Comparison of ENCODE assay signal across 9 cellular contexts in genomic region chr14:71324767-71325272, GRCh38. TPM values are rescaled to one million over a fixed set of nuclear protein-coding genes. Genes with fewer than 3 reads are reported as not detected.
A peak's percentile ranks its signal among the peaks of the same experiment; 100 is the strongest.
DNase-seq lines count a peak whose midpoint lies in the region; ATAC-seq, FAIRE-seq and TF ChIP-seq lines count a peak whose summit lies in the region.
"Had no signal": no experiment of that assay in that cellular context is flagged by ENCODE, and none has a peak within 500 bp of the region (broad histone marks: within the 10 kb centered on the region; RNA-seq: fewer than 3 reads in every experiment).

No MANE protein-coding gene starts in this region.

- no peak for TF ChIP-seq CTCF in CD8-positive, alpha-beta T cell (IDR thresholded peaks at IDR 0.05)
- TF ChIP-seq CTCF in HepG2 (CRISPR knock-in tag; IDR thresholded peaks at IDR 0.05): no peak

- intact Hi-C loops in CD8-positive, alpha-beta T cell (cut with DNase I, micrococcal nuclease): loop anchor here (5.0 to 10.0 kb wide), 7 partner anchors 410 to 1928 kb away; partner anchors contain the start of genes ERH (in 2 of the 2), SLC39A9 (in 2 of the 2), MAP3K9 (in 1 of the 2) and MED6 (in 1 of the 2)
- intact Hi-C loops in HepG2 (cut with micrococcal nuclease; ENCODE audit: unreplicated experiment): loop anchor here (5.0 kb wide), 2 partner anchors 183 to 427 kb away; no protein-coding TSS in a partner anchor

- CTCF ChIA-PET in CD8-positive, alpha-beta T cell (lab: Charles Lee): interaction anchor here (3.4 kb wide), 1 partner anchor 428 kb away, joined by 15 read pairs; no protein-coding TSS in a partner anchor
- CTCF ChIA-PET in HepG2 (lab: Yijun Ruan, JAX; ENCODE audit: low intra/inter-chr PET ratio, low total read pairs): no interaction called here

- no peaks in the 10 kb centered on the region for H3K9me3 Mint-ChIP-seq in CD8-positive, alpha-beta T cell
- H3K9me3 Mint-ChIP-seq in activated T-cell treated with anti-CD3 and anti-CD28 coated beads, Interleukin-2, amount 50 U/mL, for 72 hours: no peaks in the 10 kb centered on the region

- H3K4me1 ChIP-seq in CD8-positive, alpha-beta T cell (ENCODE audit: insufficient read depth, low read length): peaks cover 45% of the 10 kb centered on the region
- H3K4me1 ChIP-seq in HepG2 (ENCODE audit: insufficient read depth, low read length) (peaks cover 47% of the 10 kb centered on the region), SJCRH30 (no peaks in the 10 kb centered on the region)

- no peaks in the 10 kb centered on the region for H3K27me3 ChIP-seq in CD8-positive, alpha-beta T cell (ENCODE audit: insufficient read depth, low read length)
- H3K27me3 ChIP-seq in HepG2 (ENCODE audit: control insufficient read depth in 1 of 2, insufficient read depth in 2 of 2, low read length in 2 of 2): no peaks in the 10 kb centered on the region; a peak in 1 of 5 replicates
- H3K27me3 ChIP-seq in SJCRH30: no peaks in the 10 kb centered on the region

- no peak overlapping the region for H3K9ac ChIP-seq in HepG2 (ENCODE audit: insufficient read depth, low read depth, low read length)

- H3K27ac Mint-ChIP-seq in CD8-positive, alpha-beta T cell: peak overlapping the region; percentile 27
- H3K27ac Mint-ChIP-seq in activated T-cell treated with anti-CD3 and anti-CD28 coated beads, Interleukin-2, amount 50 U/mL, for 72 hours: peak overlapping the region; percentile 71

- H3K27me3 Mint-ChIP-seq in CD8-positive, alpha-beta T cell (ENCODE audit: low read depth): no peaks in the 10 kb centered on the region
- no peaks in the 10 kb centered on the region for H3K27me3 Mint-ChIP-seq in activated T-cell treated with anti-CD3 and anti-CD28 coated beads, Interleukin-2, amount 50 U/mL, for 72 hours (ENCODE audit: low read depth)

- peak; percentile 5 for ATAC-seq in CD8-positive, alpha-beta T cell
- ATAC-seq in activated T-cell treated with anti-CD3 and anti-CD28 coated beads, Interleukin-2, amount 50 U/mL, for 72 hours (replicated peaks in 1 of 2): peak; percentile 30 to 32
- ATAC-seq in HepG2 (no peak), left lobe of liver (no peak)

- TF ChIP-seq POLR2A in HepG2 (IDR thresholded peaks at IDR 0.05; ENCODE audit: insufficient read depth in 1 of 2, low read depth in 2 of 2, low read length in 2 of 2): no peak

- H3K4me2 ChIP-seq in HepG2 (ENCODE audit: low read depth, low read length): no peak overlapping the region

- TF ChIP-seq EP300 in HepG2 (IDR thresholded peaks at IDR 0.05; ENCODE audit: low read depth in 2 of 2, low read length in 2 of 2) (no peak), HepG2 (CRISPR knock-in tag; IDR thresholded peaks at IDR 0.05; ENCODE audit: borderline replicate concordance) (no peak)

- POLR2A ChIA-PET in CD8-positive, alpha-beta T cell (lab: Charles Lee): interaction anchor here (0.8 to 0.9 kb wide), 2 partner anchors 10 to 12 kb away, joined by 3 to 4 read pairs; no protein-coding TSS in a partner anchor
- POLR2A ChIA-PET in HepG2 (lab: Yijun Ruan, JAX): interaction anchor here (1.4 kb wide), 1 partner anchor 11 kb away, joined by 5 read pairs; no protein-coding TSS in a partner anchor

- in situ Hi-C loops in HepG2 (cut with HindIII; ENCODE audit: extremely low pct_ligation_motif_present, low pct_unique_long_range_greater_than_20kb): no loop called here

- H3K36me3 Mint-ChIP-seq in CD8-positive, alpha-beta T cell: peaks cover 5% of the 10 kb centered on the region
- peaks cover 2 to 5% of the 10 kb centered on the region in 2 donors for H3K36me3 Mint-ChIP-seq in activated T-cell treated with anti-CD3 and anti-CD28 coated beads, Interleukin-2, amount 50 U/mL, for 72 hours (ENCODE audit: insufficient read depth in 2 of 2)

- FAIRE-seq in HTR-8/SVneo (lab: Jason Lieb, UNC) (peak; percentile 89), HepG2 (lab: Jason Lieb, UNC) (no peak)

- no TSS peak for BruUV-seq in HepG2 (replicated peaks; lab: Mats Ljungman, UMichigan)

- peak overlapping the region; percentile 20 for H3K4me3 ChIP-seq in CD8-positive, alpha-beta T cell (ENCODE audit: low read depth, low read length)
- no peak overlapping the region for H3K4me3 ChIP-seq in HepG2 (replicated peaks in 1 of 3; ENCODE audit: insufficient read depth in 1 of 3, low read depth in 2 of 3, low read length in 3 of 3)
- H3K4me3 ChIP-seq in SJCRH30: no peak overlapping the region
- H3K4me3 ChIP-seq: thoracic aorta had no signal

- H3K36me3 ChIP-seq in CD8-positive, alpha-beta T cell (ENCODE audit: insufficient read depth, low read length): no peaks in the 10 kb centered on the region
- H3K36me3 ChIP-seq in HepG2 (replicated peaks in 1 of 2; ENCODE audit: control insufficient read depth in 1 of 2, insufficient read depth in 2 of 2, low read length in 2 of 2) (no peaks in the 10 kb centered on the region), SJCRH30 (0 out of 2 replicates have a peak, but pooled peaks cover 2% of the 10 kb centered on the region)
- H3K36me3 ChIP-seq: thoracic aorta had no signal

- no peak for TF ChIP-seq RAD21 in HepG2 (CRISPR knock-in tag; IDR thresholded peaks at IDR 0.05)

- H3K4me3 Mint-ChIP-seq in CD8-positive, alpha-beta T cell: peak overlapping the region; percentile 56
- peak overlapping the region; percentile 74 to 84 for H3K4me3 Mint-ChIP-seq in activated T-cell treated with anti-CD3 and anti-CD28 coated beads, Interleukin-2, amount 50 U/mL, for 72 hours

- H3K27ac ChIP-seq in CD8-positive, alpha-beta T cell (ENCODE audit: low read depth, low read length): no peak overlapping the region
- no peak overlapping the region for H3K27ac ChIP-seq in HepG2 (ENCODE audit: extremely low read length, insufficient read depth, low read length)
- H3K27ac ChIP-seq in SJCRH30: no peak overlapping the region
- H3K27ac ChIP-seq: thoracic aorta had no signal

- peak in 4 of 7 experiments; percentile 17 to 59 (median 42) for DNase-seq in CD8-positive, alpha-beta T cell
- DNase-seq in HTR-8/SVneo (ENCODE audit: insufficient read length, low spot score) (peak; percentile 64), HepG2 (ENCODE audit: low spot score) (no peak), left lobe of liver (ENCODE audit: low spot score) (no peak), Ammon's horn (ENCODE audit: low spot score) (no peak), SJCRH30 (no peak), ecto neural progenitor cell (ENCODE audit: low spot score) (no peak)
- DNase-seq in activated T-cell treated with anti-CD3 and anti-CD28 coated beads, Interleukin-2, amount 50 U/mL, for 72 hours: peak; percentile 65 to 71

- H2AFZ ChIP-seq in HepG2 (ENCODE audit: low read length): no peak overlapping the region

- WGBS in HepG2 (ENCODE audit: low lambda C conversion rate): 71% methylated on average over 6 of the region's 6 CpGs

- peaks cover 6% of the 10 kb centered on the region; the same call in 1 of the 2 replicates for H4K20me1 ChIP-seq in HepG2 (ENCODE audit: insufficient read depth, low read length)

- peaks cover 65% of the 10 kb centered on the region for H3K4me1 Mint-ChIP-seq in CD8-positive, alpha-beta T cell (ENCODE audit: low read depth)
- peaks cover 66% of the 10 kb centered on the region for H3K4me1 Mint-ChIP-seq in activated T-cell treated with anti-CD3 and anti-CD28 coated beads, Interleukin-2, amount 50 U/mL, for 72 hours (ENCODE audit: low read depth)

- peaks cover 70% of the 10 kb centered on the region for H3K79me2 ChIP-seq in HepG2 (ENCODE audit: insufficient read depth, low read length)

- H3K9me3 ChIP-seq in CD8-positive, alpha-beta T cell (ENCODE audit: low read length): no peaks in the 10 kb centered on the region
- H3K9me3 ChIP-seq in HepG2 (ENCODE audit: low read length) (no peaks in the 10 kb centered on the region), SJCRH30 (replicated peaks) (0 out of 2 replicates have a peak, but pooled peaks cover 5% of the 10 kb centered on the region)
- H3K9me3 ChIP-seq: thoracic aorta had no signal

RNA-seq across cellular contexts. Expression of gene SIPA1L1, which starts 4.5 kb away (rescaled TPM):
- total RNA-seq in CD8-positive, alpha-beta T cell: 10 to 100 TPM; 41.3 to 43.8 TPM
- total RNA-seq in activated T-cell treated with anti-CD3 and anti-CD28 coated beads, Interleukin-2, amount 50 U/mL, for 72 hours: 100 to 1,000 TPM in 1 of 2 donors, 10 to 100 TPM in 1; 89.7 to 126 TPM
- total RNA-seq in HepG2 (2016; rRNA removed; fragmentation: Illumina TruSeq; extraction: Trizol) (23.6 and 25.2 TPM in 2 replicates), left lobe of liver (26.5 TPM)
- total RNA-seq in HepG2 (2016; cell fraction: cytosol; rRNA removed; fragmentation: Illumina TruSeq; extraction: Trizol; ENCODE audit: low read depth): 16.7 and 16.9 TPM in 2 replicates
- 20.2 TPM in 2 replicates for total RNA-seq in HepG2 (2016; cell fraction: insoluble cytoplasmic fraction; rRNA removed; fragmentation: Illumina TruSeq; extraction: Trizol)
- total RNA-seq in HepG2 (2016; cell fraction: membrane; rRNA removed; fragmentation: Illumina TruSeq; extraction: Trizol): 21.4 and 21.6 TPM in 2 replicates
- 32.8 and 36.6 TPM in 2 replicates for total RNA-seq in HepG2 (2016; cell fraction: nucleus; rRNA removed; fragmentation: Illumina TruSeq; extraction: Trizol)
- polyA plus RNA-seq in HepG2 (2011; rRNA removed): 12.8 and 13.4 TPM in 2 replicates
- 10.8 and 12.1 TPM in 2 replicates for polyA plus RNA-seq in HepG2 (2011; cell fraction: cytosol; rRNA removed)
- 27.9 and 30.6 TPM in 2 replicates for polyA plus RNA-seq in HepG2 (2011; cell fraction: nucleus; rRNA removed)
- 12.7 and 16.7 TPM in 2 replicates for polyA plus RNA-seq in HepG2 (2012)
- 2.1 and 2.3 TPM in 2 replicates for polyA plus RNA-seq in HepG2 (2016; cell fraction: cytosol; fragmentation: Illumina TruSeq; extraction: Trizol; ENCODE audit: low read depth)
- polyA plus RNA-seq in HepG2 (2016; cell fraction: insoluble cytoplasmic fraction; fragmentation: Illumina TruSeq; extraction: Trizol; ENCODE audit: low read depth): 19.8 and 24.7 TPM in 2 replicates
- polyA plus RNA-seq in HepG2 (2016; cell fraction: membrane; fragmentation: Illumina TruSeq; extraction: Trizol; ENCODE audit: low read depth): 6.8 and 8.6 TPM in 2 replicates
- 24.0 and 32.2 TPM in 2 replicates for polyA plus RNA-seq in HepG2 (2016; cell fraction: nucleus; fragmentation: Illumina TruSeq; extraction: Trizol; ENCODE audit: insufficient read depth, low read depth)
- polyA minus RNA-seq in HepG2 (2011; rRNA and poly(A)+ RNA removed; ENCODE audit: low replicate concordance): 22.9 and 93.6 TPM in 2 replicates
- polyA minus RNA-seq in HepG2 (2011; cell fraction: cytosol; rRNA and poly(A)+ RNA removed): 19.1 and 23.1 TPM in 2 replicates
- polyA minus RNA-seq in HepG2 (2011; cell fraction: nucleus; rRNA and poly(A)+ RNA removed): 49.7 and 56.6 TPM in 2 replicates
- 16.2 and 17.6 TPM in 2 replicates for total RNA-seq in SJCRH30 (2014; rRNA removed; shearing (Covaris generic))

Comparison
In these comparisons a context has a peak if more than half of its experiments do, and no peak if none do; other contexts are left out.
1. ATAC-seq: peak in CD8-positive, alpha-beta T cell (single experiment) and activated T-cell treated with anti-CD3 and anti-CD28 coated beads, Interleukin-2, amount 50 U/mL, for 72 hours (2 of 2); none in HepG2 (single experiment) and left lobe of liver (single experiment).
2. DNase-seq: peak in CD8-positive, alpha-beta T cell (4 of 7), HTR-8/SVneo (single experiment) and activated T-cell treated with anti-CD3 and anti-CD28 coated beads, Interleukin-2, amount 50 U/mL, for 72 hours (2 of 2); none in HepG2 (single experiment), left lobe of liver (single experiment), Ammon's horn (single experiment), SJCRH30 (0 of 2) and ecto neural progenitor cell (single experiment).